Comparison of ENCODE assay signal across 16 cellular contexts in the genomic region with DNA sequence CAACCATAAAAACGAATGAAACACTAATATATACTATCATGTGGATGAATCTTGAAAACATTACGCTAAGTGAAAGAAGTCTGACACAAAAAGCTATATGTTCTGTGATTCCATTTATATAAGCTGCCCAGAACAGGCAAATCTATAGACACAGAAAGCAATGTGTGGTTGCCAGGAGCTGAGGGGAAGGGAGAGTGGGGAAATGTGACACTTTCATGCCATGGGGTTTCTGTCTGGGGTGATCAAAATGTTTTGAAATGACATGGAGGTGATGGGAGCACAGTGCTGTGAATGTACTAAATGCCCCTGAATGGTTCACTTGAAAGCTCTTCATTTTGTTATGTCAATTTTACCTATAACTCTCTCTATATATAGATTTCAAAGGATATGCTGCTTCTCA. TPM values are rescaled to one million over a fixed set of nuclear protein-coding genes. Genes with fewer than 3 reads are reported as not detected.
DNase-seq lines count a peak whose midpoint lies in the region; ATAC-seq, FAIRE-seq and TF ChIP-seq lines count a peak whose summit lies in the region.
"Had no signal": no experiment of that assay in that cellular context is flagged by ENCODE, and none has a peak within 500 bp of the region (broad histone marks: within the 10 kb centered on the region; RNA-seq: fewer than 3 reads in every experiment).

No MANE protein-coding gene starts in this region.

- no peak for TF ChIP-seq CTCF in chondrocyte (IDR thresholded peaks at IDR 0.05)

- H3K9me3 Mint-ChIP-seq in activated CD4-positive, alpha-beta T cell treated with anti-CD3 and anti-CD28 coated beads, Interleukin-2, amount 10 ng/mL, durations not matched to agents 24 days and 14 days, result peaks cover 3% of the 10 kb centered on the region
- no peaks in the 10 kb centered on the region for H3K9me3 Mint-ChIP-seq in chondrocyte (ENCODE audit: low read depth)

- H3K36me3 Mint-ChIP-seq in activated CD4-positive, alpha-beta T cell treated with anti-CD3 and anti-CD28 coated beads, Interleukin-2, amount 10 ng/mL, durations not matched to agents 24 days and 14 days (ENCODE audit: low read depth), result peaks cover 64% of the 10 kb centered on the region
- H3K36me3 Mint-ChIP-seq in chondrocyte (ENCODE audit: low read depth), result peaks cover 25% of the 10 kb centered on the region

- no peak overlapping the region for H3K4me3 Mint-ChIP-seq in activated CD4-positive, alpha-beta T cell treated with anti-CD3 and anti-CD28 coated beads, Interleukin-2, amount 10 ng/mL, durations not matched to agents 24 days and 14 days
- no peak overlapping the region for H3K4me3 Mint-ChIP-seq in chondrocyte (ENCODE audit: unreplicated experiment)

- H3K27me3 Mint-ChIP-seq in activated CD4-positive, alpha-beta T cell treated with anti-CD3 and anti-CD28 coated beads, Interleukin-2, amount 10 ng/mL, durations not matched to agents 24 days and 14 days, result no peaks in the 10 kb centered on the region
- no peaks in the 10 kb centered on the region for H3K27me3 Mint-ChIP-seq in chondrocyte (ENCODE audit: low read depth)

- peaks cover 31% of the 10 kb centered on the region for H3K4me1 Mint-ChIP-seq in activated CD4-positive, alpha-beta T cell treated with anti-CD3 and anti-CD28 coated beads, Interleukin-2, amount 10 ng/mL, durations not matched to agents 24 days and 14 days
- H3K4me1 Mint-ChIP-seq in chondrocyte (ENCODE audit: low read depth), result peaks cover 13% of the 10 kb centered on the region

- DNase-seq in activated CD4-positive, alpha-beta T cell treated with anti-CD3 and anti-CD28 coated beads, Interleukin-2, amount 10 ng/mL, durations not matched to agents 24 days and 14 days, result no peak
- no peak for DNase-seq in activated CD4-positive, alpha-beta T cell treated with anti-CD3 and anti-CD28 coated beads, Interleukin-2, amount 50 U/mL, for 48 hours
- peak; percentile 29 for DNase-seq in stimulated activated CD4-positive, alpha-beta T cell treated with anti-CD3 and anti-CD28 coated beads, Interleukin-1b, Interleukin-23, amount 100 ng/mL, for 48 hours
- no peak for DNase-seq in stimulated activated CD4-positive, alpha-beta T cell treated with anti-CD3 and anti-CD28 coated beads, Interleukin-2, amount 100 ng/mL, for 24 hours
- no peak for DNase-seq in NCI-H1417 treated with DMSO at 0.1 percent for 48 hours (lab: John Stamatoyannopoulos, UW)
- DNase-seq in chondrocyte (ENCODE audit: low spot score), result no peak
- DNase-seq: 8988T, KG1, NCI-H1092, NCI-H1694 treated with DMSO at 0.1 percent for 48 hours, NCI-H69, PC-9 had no signal

- H3K27ac Mint-ChIP-seq in activated CD4-positive, alpha-beta T cell treated with anti-CD3 and anti-CD28 coated beads, Interleukin-2, amount 10 ng/mL, durations not matched to agents 24 days and 14 days, result peak overlapping the region; percentile 77
- no peak overlapping the region for H3K27ac Mint-ChIP-seq in chondrocyte (ENCODE audit: unreplicated experiment)

- intact Hi-C loops in activated CD4-positive, alpha-beta T cell treated with anti-CD3 and anti-CD28 coated beads, Interleukin-2, amount 10 ng/mL, durations not matched to agents 24 days and 14 days (cut with micrococcal nuclease), result no loop called here

- ATAC-seq in activated CD4-positive, CD25-positive, alpha-beta regulatory T cell treated with anti-CD3 and anti-CD28 coated beads, Interleukin-2, amount 50 U/mL, for 24 hours, result no peak

- FAIRE-seq in islet of Langerhans (lab: Jason Lieb, UNC), result peak; percentile 38
- FAIRE-seq: H1 had no signal

RNA-seq across cellular contexts. Expression of gene ATG14, which starts 30.1 kb away (rescaled TPM):
- 4.9 and 5.8 TPM in 2 replicates for total RNA-seq in activated CD4-positive, alpha-beta T cell treated with anti-CD3 and anti-CD28 coated beads, Interleukin-2, amount 10 ng/mL, durations not matched to agents 24 days and 14 days
- 8.9 to 11.1 TPM (median 10.6 TPM) in 3 replicates for total RNA-seq in chondrocyte

RNA-seq across cellular contexts. Expression of gene TBPL2, which starts 58.9 kb away (rescaled TPM):
- total RNA-seq in activated CD4-positive, alpha-beta T cell treated with anti-CD3 and anti-CD28 coated beads, Interleukin-2, amount 10 ng/mL, durations not matched to agents 24 days and 14 days, result not detected in 2 replicates
- not detected in 3 replicates for total RNA-seq in chondrocyte
- total RNA-seq: H1, M059J, PC-9 had no signal
